1 cellular context compared by ENCODE assay signal in the genomic region with DNA sequence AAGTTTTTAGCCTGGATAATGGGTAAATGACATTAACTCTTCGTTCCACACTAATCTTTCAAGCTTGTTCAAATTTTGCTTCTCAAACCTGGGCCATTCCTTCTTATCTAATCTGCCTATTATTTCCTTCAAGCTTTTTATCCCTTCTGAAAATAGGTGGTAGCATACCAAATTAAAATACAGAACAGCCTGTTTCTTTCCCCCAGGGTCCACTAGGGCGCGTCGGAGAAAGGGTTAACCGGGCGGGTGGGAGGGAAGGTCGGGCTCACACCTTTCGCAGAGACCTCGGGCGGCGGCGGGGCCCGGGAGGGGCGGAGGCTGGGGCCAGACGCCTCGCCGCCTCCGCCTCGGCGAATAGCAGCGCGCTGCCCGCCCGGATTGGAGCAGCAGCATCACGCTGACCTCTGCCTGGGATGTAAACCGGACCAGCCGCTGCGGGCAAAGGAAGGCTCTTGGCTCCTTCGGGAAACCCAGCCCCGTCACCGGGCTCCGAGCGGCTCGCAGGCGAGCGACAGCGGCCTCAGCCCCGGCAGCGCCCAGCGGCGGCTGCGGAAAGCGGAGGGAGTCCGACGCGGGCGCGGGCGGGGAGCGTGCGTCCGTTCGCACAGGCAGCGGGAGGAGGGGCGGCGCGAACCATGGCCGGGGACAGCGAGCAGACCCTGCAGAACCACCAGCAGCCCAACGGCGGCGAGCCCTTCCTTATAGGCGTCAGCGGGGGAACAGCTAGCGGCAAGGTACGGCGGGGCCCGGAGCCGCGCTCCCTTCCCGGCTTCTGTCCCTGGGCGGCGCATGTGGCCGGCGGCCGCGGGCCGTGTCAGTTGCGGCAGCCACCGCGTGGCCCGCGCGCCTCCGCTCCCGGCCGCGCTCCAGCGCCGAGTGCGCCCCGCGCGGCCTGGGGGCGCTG.
TF ChIP-seq lines count a peak whose summit lies in the region.

TSS of gene UCK2 (plus strand) at position 416 of the 904 bp plus-strand sequence. CDS start at position 636, 220 bp downstream.

TF ChIP-seq in K562, 482 proteins besides CTCF, POLR2A, EP300 and RAD21 (continued from another document and continues in another):
- TF ChIP-seq, protein P1, sequence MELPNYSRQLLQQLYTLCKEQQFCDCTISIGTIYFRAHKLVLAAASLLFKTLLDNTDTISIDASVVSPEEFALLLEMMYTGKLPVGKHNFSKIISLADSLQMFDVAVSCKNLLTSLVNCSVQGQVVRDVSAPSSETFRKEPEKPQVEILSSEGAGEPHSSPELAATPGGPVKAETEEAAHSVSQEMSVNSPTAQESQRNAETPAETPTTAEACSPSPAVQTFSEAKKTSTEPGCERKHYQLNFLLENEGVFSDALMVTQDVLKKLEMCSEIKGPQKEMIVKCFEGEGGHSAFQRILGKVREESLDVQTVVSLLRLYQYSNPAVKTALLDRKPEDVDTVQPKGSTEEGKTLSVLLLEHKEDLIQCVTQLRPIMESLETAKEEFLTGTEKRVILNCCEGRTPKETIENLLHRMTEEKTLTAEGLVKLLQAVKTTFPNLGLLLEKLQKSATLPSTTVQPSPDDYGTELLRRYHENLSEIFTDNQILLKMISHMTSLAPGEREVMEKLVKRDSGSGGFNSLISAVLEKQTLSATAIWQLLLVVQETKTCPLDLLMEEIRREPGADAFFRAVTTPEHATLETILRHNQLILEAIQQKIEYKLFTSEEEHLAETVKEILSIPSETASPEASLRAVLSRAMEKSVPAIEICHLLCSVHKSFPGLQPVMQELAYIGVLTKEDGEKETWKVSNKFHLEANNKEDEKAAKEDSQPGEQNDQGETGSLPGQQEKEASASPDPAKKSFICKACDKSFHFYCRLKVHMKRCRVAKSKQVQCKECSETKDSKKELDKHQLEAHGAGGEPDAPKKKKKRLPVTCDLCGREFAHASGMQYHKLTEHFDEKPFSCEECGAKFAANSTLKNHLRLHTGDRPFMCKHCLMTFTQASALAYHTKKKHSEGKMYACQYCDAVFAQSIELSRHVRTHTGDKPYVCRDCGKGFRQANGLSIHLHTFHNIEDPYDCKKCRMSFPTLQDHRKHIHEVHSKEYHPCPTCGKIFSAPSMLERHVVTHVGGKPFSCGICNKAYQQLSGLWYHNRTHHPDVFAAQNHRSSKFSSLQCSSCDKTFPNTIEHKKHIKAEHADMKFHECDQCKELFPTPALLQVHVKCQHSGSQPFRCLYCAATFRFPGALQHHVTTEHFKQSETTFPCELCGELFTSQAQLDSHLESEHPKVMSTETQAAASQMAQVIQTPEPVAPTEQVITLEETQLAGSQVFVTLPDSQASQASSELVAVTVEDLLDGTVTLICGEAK (IDR thresholded peaks at IDR 0.05) = peak; percentile 30; the same call in 1 of the 2 replicates
- TF ChIP-seq, protein P1 (CRISPR knock-in tag; IDR thresholded peaks at IDR 0.05) = no peak
- TF ChIP-seq ZNF511 (CRISPR knock-in tag; IDR thresholded peaks at IDR 0.05) = peak; percentile 92
- no peak for TF ChIP-seq MTA2 (IDR thresholded peaks at IDR 0.05; ENCODE audit: low read depth)
- no peak for TF ChIP-seq KAT8 (IDR thresholded peaks at IDR 0.05; ENCODE audit: low read depth)
- TF ChIP-seq TCF3 (CRISPR knock-in tag; IDR thresholded peaks at IDR 0.05) = no peak
- no peak for TF ChIP-seq NFE2 (IDR thresholded peaks at IDR 0.05; ENCODE audit: low read depth)
- TF ChIP-seq BRD9 (IDR thresholded peaks at IDR 0.05; ENCODE audit: low read depth, partially characterized antibody) = no peak
- TF ChIP-seq ZNF263 (CRISPR knock-in tag; IDR thresholded peaks at IDR 0.05; ENCODE audit: borderline replicate concordance) = no peak; the same call in 1 of the 2 replicates
- TF ChIP-seq DDX20 (tag; IDR thresholded peaks at IDR 0.05; ENCODE audit: low read depth) = no peak
- TF ChIP-seq, protein P2, sequence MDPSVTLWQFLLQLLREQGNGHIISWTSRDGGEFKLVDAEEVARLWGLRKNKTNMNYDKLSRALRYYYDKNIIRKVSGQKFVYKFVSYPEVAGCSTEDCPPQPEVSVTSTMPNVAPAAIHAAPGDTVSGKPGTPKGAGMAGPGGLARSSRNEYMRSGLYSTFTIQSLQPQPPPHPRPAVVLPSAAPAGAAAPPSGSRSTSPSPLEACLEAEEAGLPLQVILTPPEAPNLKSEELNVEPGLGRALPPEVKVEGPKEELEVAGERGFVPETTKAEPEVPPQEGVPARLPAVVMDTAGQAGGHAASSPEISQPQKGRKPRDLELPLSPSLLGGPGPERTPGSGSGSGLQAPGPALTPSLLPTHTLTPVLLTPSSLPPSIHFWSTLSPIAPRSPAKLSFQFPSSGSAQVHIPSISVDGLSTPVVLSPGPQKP (CRISPR knock-in tag; IDR thresholded peaks at IDR 0.05) = no peak
- no peak for TF ChIP-seq POU5F1 (IDR thresholded peaks at IDR 0.05; ENCODE audit: borderline replicate concordance, low read depth, low read length, partially characterized antibody)
- TF ChIP-seq SIX5 (IDR thresholded peaks at IDR 0.05; ENCODE audit: borderline replicate concordance in 1 of 2, insufficient read depth in 1 of 2, low read depth in 1 of 2, low read length in 2 of 2) = no peak
- TF ChIP-seq, protein P3, sequence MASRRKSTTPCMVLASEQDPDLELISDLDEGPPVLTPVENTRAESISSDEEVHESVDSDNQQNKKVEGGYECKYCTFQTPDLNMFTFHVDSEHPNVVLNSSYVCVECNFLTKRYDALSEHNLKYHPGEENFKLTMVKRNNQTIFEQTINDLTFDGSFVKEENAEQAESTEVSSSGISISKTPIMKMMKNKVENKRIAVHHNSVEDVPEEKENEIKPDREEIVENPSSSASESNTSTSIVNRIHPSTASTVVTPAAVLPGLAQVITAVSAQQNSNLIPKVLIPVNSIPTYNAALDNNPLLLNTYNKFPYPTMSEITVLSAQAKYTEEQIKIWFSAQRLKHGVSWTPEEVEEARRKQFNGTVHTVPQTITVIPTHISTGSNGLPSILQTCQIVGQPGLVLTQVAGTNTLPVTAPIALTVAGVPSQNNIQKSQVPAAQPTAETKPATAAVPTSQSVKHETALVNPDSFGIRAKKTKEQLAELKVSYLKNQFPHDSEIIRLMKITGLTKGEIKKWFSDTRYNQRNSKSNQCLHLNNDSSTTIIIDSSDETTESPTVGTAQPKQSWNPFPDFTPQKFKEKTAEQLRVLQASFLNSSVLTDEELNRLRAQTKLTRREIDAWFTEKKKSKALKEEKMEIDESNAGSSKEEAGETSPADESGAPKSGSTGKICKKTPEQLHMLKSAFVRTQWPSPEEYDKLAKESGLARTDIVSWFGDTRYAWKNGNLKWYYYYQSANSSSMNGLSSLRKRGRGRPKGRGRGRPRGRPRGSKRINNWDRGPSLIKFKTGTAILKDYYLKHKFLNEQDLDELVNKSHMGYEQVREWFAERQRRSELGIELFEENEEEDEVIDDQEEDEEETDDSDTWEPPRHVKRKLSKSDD (conservative IDR thresholded peaks at IDR 0.05; ENCODE audit: low read length) = no peak
- TF ChIP-seq SAFB2 (IDR thresholded peaks at IDR 0.05; ENCODE audit: borderline replicate concordance, low read depth, low read length, severe bottlenecking) = no peak
- no peak for TF ChIP-seq EHMT2 (IDR thresholded peaks at IDR 0.05)
- TF ChIP-seq MCM5 (IDR thresholded peaks at IDR 0.05; ENCODE audit: low read depth) = no peak
- TF ChIP-seq TGIF2 (CRISPR knock-in tag; IDR thresholded peaks at IDR 0.05) = no peak
- TF ChIP-seq ZBTB7A (IDR thresholded peaks at IDR 0.05; ENCODE audit: borderline replicate concordance, control insufficient read depth, low read depth, low read length) = peak; percentile 18; the same call in 1 of the 2 replicates
- TF ChIP-seq ZNF778 (CRISPR knock-in tag; IDR thresholded peaks at IDR 0.05) = no peak
- no peak; the same call in 1 of the 2 replicates for TF ChIP-seq ZKSCAN1 (IDR thresholded peaks at IDR 0.05; ENCODE audit: low read depth, low read length)
- no peak for TF ChIP-seq PYGO2 (tag; IDR thresholded peaks at IDR 0.05)
- TF ChIP-seq RB1 (IDR thresholded peaks at IDR 0.05; ENCODE audit: low read depth) = peak; percentile 70
- TF ChIP-seq SMARCA4 (IDR thresholded peaks at IDR 0.05) = no peak
- peak; percentile 81 for TF ChIP-seq GMEB1 (CRISPR knock-in tag; IDR thresholded peaks at IDR 0.05)
- TF ChIP-seq ARID1B (IDR thresholded peaks at IDR 0.05) = no peak
- no peak for TF ChIP-seq SP2 (IDR thresholded peaks at IDR 0.05; ENCODE audit: extremely low read depth, low read depth, low read length, poor library complexity, severe bottlenecking)
- TF ChIP-seq CHD4 (IDR thresholded peaks at IDR 0.05; ENCODE audit: insufficient read depth, insufficient replicate concordance, low read depth, low read length, poor library complexity, severe bottlenecking) = no peak
- no peak for TF ChIP-seq CBX8 (IDR thresholded peaks at IDR 0.05; ENCODE audit: borderline replicate concordance, extremely low read depth, low read depth, low read length, poor library complexity, severe bottlenecking)
- TF ChIP-seq RNF2 (IDR thresholded peaks at IDR 0.05) = no peak
- no peak for TF ChIP-seq TAL1 (IDR thresholded peaks at IDR 0.05)
- no peak; the same call in 1 of the 2 replicates for TF ChIP-seq PML (IDR thresholded peaks at IDR 0.05; ENCODE audit: low read length)
- TF ChIP-seq RFX5 (IDR thresholded peaks at IDR 0.05; ENCODE audit: low read depth, low read length) = no peak
- TF ChIP-seq, protein P4, sequence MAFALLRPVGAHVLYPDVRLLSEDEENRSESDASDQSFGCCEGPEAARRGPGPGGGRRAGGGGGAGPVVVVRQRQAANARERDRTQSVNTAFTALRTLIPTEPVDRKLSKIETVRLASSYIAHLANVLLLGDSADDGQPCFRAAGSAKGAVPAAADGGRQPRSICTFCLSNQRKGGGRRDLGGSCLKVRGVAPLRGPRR (CRISPR knock-in tag; IDR thresholded peaks at IDR 0.05) = no peak
- TF ChIP-seq CTCFL (IDR thresholded peaks at IDR 0.05; ENCODE audit: borderline replicate concordance, insufficient read depth, low read depth, low read length, poor library complexity, severe bottlenecking) = peak; percentile 88
